12 cellular contexts compared by ENCODE assay signal in genomic region chr7:76486618-76487017, GRCh38. TPM values are rescaled to one million over a fixed set of nuclear protein-coding genes. Genes with fewer than 3 reads are reported as not detected.
A peak's percentile ranks its signal among the peaks of the same experiment; 100 is the strongest.
DNase-seq lines count a peak whose midpoint lies in the region; ATAC-seq lines count a peak whose summit lies in the region.
"Not testable (repeated sequence)": the region's sequence is repeated elsewhere in the genome, so short reads cannot be mapped to it uniquely, and the experiment has no call there.
"Had no signal": no experiment of that assay in that cellular context is flagged by ENCODE, and none has a peak within 500 bp of the region (broad histone marks: within the 10 kb centered on the region; RNA-seq: fewer than 3 reads in every experiment).

No MANE protein-coding gene starts in this region.

- H3K27ac Mint-ChIP-seq in T-helper 2 cell treated with Interferon-gamma antibody and Interleukin-4, amounts not matched to agents 5 μg/mL and 100 μg/mL, for 36 hours = peak overlapping the region; percentile 84

- H3K36me3 Mint-ChIP-seq in T-helper 2 cell treated with Interferon-gamma antibody and Interleukin-4, amounts not matched to agents 5 μg/mL and 100 μg/mL, for 36 hours (ENCODE audit: low read depth) = not testable (repeated sequence)

- peak; percentile 36 for DNase-seq in T-helper 2 cell treated with Interferon-gamma antibody and Interleukin-4, amounts not matched to agents 5 μg/mL and 100 μg/mL, for 36 hours (ENCODE audit: low spot score)
- DNase-seq in activated gamma-delta T cell treated with anti-CD3 and anti-CD28 coated beads, Interleukin-2, amount 50 U/mL, for 16 hours (ENCODE audit: low read depth) = peak; percentile 14
- not testable (repeated sequence) for DNase-seq in left colon
- DNase-seq in stimulated activated CD8-positive, alpha-beta memory T cell treated with anti-CD3 and anti-CD28 coated beads, Interleukin-7, amount 100 ng/mL, for 48 hours (ENCODE audit: extremely low read depth in 1 of 2, low read depth in 1 of 2) = peak; percentile 20 to 23

- H3K27me3 Mint-ChIP-seq in T-helper 2 cell treated with Interferon-gamma antibody and Interleukin-4, amounts not matched to agents 5 μg/mL and 100 μg/mL, for 36 hours (ENCODE audit: low read depth) = not testable (repeated sequence)

- peak; percentile 99 for ATAC-seq in GM18517 (IDR thresholded peaks at IDR 0.05; ENCODE audit: unreplicated experiment)
- peak; percentile 99 for ATAC-seq in GM19467 (IDR thresholded peaks at IDR 0.05; ENCODE audit: unreplicated experiment)
- peak; percentile 99 for ATAC-seq in HG02763 (IDR thresholded peaks at IDR 0.05; ENCODE audit: unreplicated experiment)
- peak; percentile 98 for ATAC-seq in HG03196 (IDR thresholded peaks at IDR 0.05; ENCODE audit: unreplicated experiment)
- peak; percentile 62 for ATAC-seq in left colon

- H3K9me3 Mint-ChIP-seq in T-helper 2 cell treated with Interferon-gamma antibody and Interleukin-4, amounts not matched to agents 5 μg/mL and 100 μg/mL, for 36 hours = not testable (repeated sequence)

- not testable (repeated sequence) for H3K4me1 Mint-ChIP-seq in T-helper 2 cell treated with Interferon-gamma antibody and Interleukin-4, amounts not matched to agents 5 μg/mL and 100 μg/mL, for 36 hours (ENCODE audit: low read depth)

- intact Hi-C loops in left colon (cut with DNase I, micrococcal nuclease) = not testable (repeated sequence)

- H3K4me3 Mint-ChIP-seq in T-helper 2 cell treated with Interferon-gamma antibody and Interleukin-4, amounts not matched to agents 5 μg/mL and 100 μg/mL, for 36 hours = peak overlapping the region; percentile 49

RNA-seq across cellular contexts. Expression of gene UPK3B, which starts 23.7 kb away (rescaled TPM):
- total RNA-seq in left colon = 1 to 10 TPM; 2.5 to 7.2 TPM
- total RNA-seq: Daoy had no signal

RNA-seq across cellular contexts. Expression of gene DTX2, which starts 25.1 kb away (rescaled TPM):
- 100 to 1,000 TPM in 1 of 2 donors, 10 to 100 TPM in 1; 57.9 to 120 TPM for total RNA-seq in left colon

RNA-seq across cellular contexts. Expression of gene SPDYE16, which starts 56.5 kb away (rescaled TPM):
- total RNA-seq in left colon = under 1 TPM in 1 of 2 donors, not detected in 1; 0.12 TPM
- total RNA-seq: LHCN-M2, NCI-H460, right atrium auricular region had no signal
